In genomic region chr2:120736955-120737801, GRCh38 we compare ENCODE assay signal across 9 cellular contexts. TPM values are rescaled to one million over a fixed set of nuclear protein-coding genes. Genes with fewer than 3 reads are reported as not detected.
DNase-seq lines count a peak whose midpoint lies in the region; ATAC-seq and TF ChIP-seq lines count a peak whose summit lies in the region.
"Had no signal": no experiment of that assay in that cellular context is flagged by ENCODE, and none has a peak within 500 bp of the region (broad histone marks: within the 10 kb centered on the region; RNA-seq: fewer than 3 reads in every experiment).

No MANE protein-coding gene starts in this region.

- WGBS in heart left ventricle, 4 donors: 3 to 4% (median 3%) methylated on average over 55 of the region's 55 CpGs
- 6 to 9% (median 8%) methylated on average over 50 to 55 of the region's 55 CpGs for WGBS in psoas muscle, 3 donors

- H3K4me3 Mint-ChIP-seq in activated naive CD4-positive, alpha-beta T cell treated with anti-CD3 and anti-CD28 coated beads, Interleukin-2, amount 10 ng/mL, durations not matched to agents 7 days and 5 days: peak overlapping the region; percentile 12
- H3K4me3 Mint-ChIP-seq: activated naive CD4-positive, alpha-beta T cell treated with anti-CD3 and anti-CD28 coated beads, Interleukin-2, amount 50 U/mL, for 24 hours had no signal

- peaks cover 17% of the 10 kb centered on the region for H3K4me1 Mint-ChIP-seq in activated naive CD4-positive, alpha-beta T cell treated with anti-CD3 and anti-CD28 coated beads, Interleukin-2, amount 10 ng/mL, durations not matched to agents 7 days and 5 days

- H3K27me3 ChIP-seq in heart left ventricle (peaks cover 18 to 87% (median 51%) of the 10 kb centered on the region in 9 donors), psoas muscle (ENCODE audit: insufficient read depth in 3 of 3, low read length in 2 of 3) (peaks cover 0 to 81% (median 38%) of the 10 kb centered on the region in 3 donors)

- H3K9me3 Mint-ChIP-seq in activated naive CD4-positive, alpha-beta T cell treated with anti-CD3 and anti-CD28 coated beads, Interleukin-2, amount 10 ng/mL, durations not matched to agents 7 days and 5 days: no peaks in the 10 kb centered on the region
- no peaks in the 10 kb centered on the region for H3K9me3 Mint-ChIP-seq in activated naive CD4-positive, alpha-beta T cell treated with anti-CD3 and anti-CD28 coated beads, Interleukin-2, amount 50 U/mL, for 72 hours
- H3K9me3 Mint-ChIP-seq: activated naive CD4-positive, alpha-beta T cell treated with anti-CD3 and anti-CD28 coated beads, Interleukin-2, amount 50 U/mL, for 24 hours had no signal

- H3K4me1 ChIP-seq in heart left ventricle: peaks cover 0 to 41% (median 5%) of the 10 kb centered on the region in 12 donors
- H3K4me1 ChIP-seq in psoas muscle: peaks cover 10% of the 10 kb centered on the region

- TF ChIP-seq POLR2A in heart left ventricle (IDR thresholded peaks at IDR 0.05): no peak

- TF ChIP-seq CTCF in heart left ventricle (IDR thresholded peaks at IDR 0.05): no peak
- no peak for TF ChIP-seq CTCF in psoas muscle (IDR thresholded peaks at IDR 0.05)

- peak overlapping the region in 11 of 12 donors; percentile 45 to 71 (median 52) for H3K4me3 ChIP-seq in heart left ventricle
- H3K4me3 ChIP-seq in psoas muscle: peak overlapping the region; percentile 69

- H3K9me3 ChIP-seq in heart left ventricle (no peaks in the 10 kb centered on the region), psoas muscle (no peaks in the 10 kb centered on the region)

- ATAC-seq in activated naive CD4-positive, alpha-beta T cell treated with anti-CD3 and anti-CD28 coated beads, Interleukin-2, amount 50 U/mL, for 72 hours: no peak
- peak; percentile 29 to 74 (median 59) for ATAC-seq in heart left ventricle
- ATAC-seq in psoas muscle: peak in 3 of 4 donors; percentile 29 to 47 (median 33)
- no peak for ATAC-seq in HG03432 (IDR thresholded peaks at IDR 0.05; ENCODE audit: unreplicated experiment)

- H3K36me3 Mint-ChIP-seq in activated naive CD4-positive, alpha-beta T cell treated with anti-CD3 and anti-CD28 coated beads, Interleukin-2, amount 10 ng/mL, durations not matched to agents 7 days and 5 days: no peaks in the 10 kb centered on the region
- no peaks in the 10 kb centered on the region for H3K36me3 Mint-ChIP-seq in activated naive CD4-positive, alpha-beta T cell treated with anti-CD3 and anti-CD28 coated beads, Interleukin-2, amount 50 U/mL, for 72 hours
- H3K36me3 Mint-ChIP-seq: activated naive CD4-positive, alpha-beta T cell treated with anti-CD3 and anti-CD28 coated beads, Interleukin-2, amount 50 U/mL, for 24 hours had no signal

- H3K27me3 Mint-ChIP-seq in activated naive CD4-positive, alpha-beta T cell treated with anti-CD3 and anti-CD28 coated beads, Interleukin-2, amount 10 ng/mL, durations not matched to agents 7 days and 5 days: peaks cover 99% of the 10 kb centered on the region

- no peaks in the 10 kb centered on the region for H3K36me3 ChIP-seq in heart left ventricle
- H3K36me3 ChIP-seq in psoas muscle (ENCODE audit: insufficient read depth in 1 of 2, low read depth in 1 of 2): no peaks in the 10 kb centered on the region

- intact Hi-C loops in heart left ventricle (cut with DNase I) (loop anchor here in 3 of 10 donors (5.0 to 10.0 kb wide), 5 partner anchors 128 to 338 kb away; no protein-coding TSS in a partner anchor), psoas muscle (cut with DNase I) (loop anchor here (5.0 kb wide), 2 partner anchors 200 to 335 kb away; no protein-coding TSS in a partner anchor)

- no peak for DNase-seq in activated naive CD4-positive, alpha-beta T cell treated with anti-CD3 and anti-CD28 coated beads, Interleukin-2, amount 10 ng/mL, durations not matched to agents 7 days and 5 days
- no peak for DNase-seq in activated naive CD4-positive, alpha-beta T cell treated with anti-CD3 and anti-CD28 coated beads, Interleukin-2, amount 50 U/mL, for 72 hours (ENCODE audit: low spot score in 2 of 2)
- DNase-seq in T1000 (lab: John Stamatoyannopoulos, UW): peak; percentile 30
- peak; percentile 48 to 68 (median 65) for DNase-seq in heart left ventricle
- DNase-seq in psoas muscle: peak; percentile 64 to 65
- DNase-seq in GF-D8 (lab: John Stamatoyannopoulos, UW): no peak
- DNase-seq in activated T-cell treated with anti-CD3 and anti-CD28 coated beads, Interleukin-2, amount 50 U/mL, for 48 hours: no peak

- H3K27ac ChIP-seq in heart left ventricle (peak overlapping the region in 10 of 12 donors; percentile 46 to 87 (median 72)), psoas muscle (peak overlapping the region; percentile 5)

- H3K27ac Mint-ChIP-seq in activated naive CD4-positive, alpha-beta T cell treated with anti-CD3 and anti-CD28 coated beads, Interleukin-2, amount 10 ng/mL, durations not matched to agents 7 days and 5 days: no peak overlapping the region
- H3K27ac Mint-ChIP-seq in activated naive CD4-positive, alpha-beta T cell treated with anti-CD3 and anti-CD28 coated beads, Interleukin-2, amount 50 U/mL, for 72 hours: no peak overlapping the region
- H3K27ac Mint-ChIP-seq: activated naive CD4-positive, alpha-beta T cell treated with anti-CD3 and anti-CD28 coated beads, Interleukin-2, amount 50 U/mL, for 24 hours had no signal

- CTCF ChIA-PET in activated naive CD4-positive, alpha-beta T cell treated with anti-CD3 and anti-CD28 coated beads, Interleukin-2, amount 10 ng/mL, durations not matched to agents 7 days and 5 days (lab: Charles Lee): no interaction called here

RNA-seq across cellular contexts. Expression of gene GLI2, which starts 1.5 kb away (rescaled TPM):
- not detected for total RNA-seq in activated naive CD4-positive, alpha-beta T cell treated with anti-CD3 and anti-CD28 coated beads, Interleukin-2, amount 50 U/mL, for 72 hours
- total RNA-seq in heart left ventricle (1 to 10 TPM in 5 of 9 donors, under 1 TPM in 4; 0.67 to 4.1 (median 1.0) TPM), psoas muscle (1 to 10 TPM in 1 of 4 donors, under 1 TPM in 3; 0.66 to 2.4 (median 0.76) TPM)
- polyA plus RNA-seq in heart left ventricle (1 to 10 TPM in 1 of 2 donors, under 1 TPM in 1; 0.30 to 1.4 TPM), psoas muscle (under 1 TPM; 0.20 to 0.24 (median 0.22) TPM)

Comparison
In these comparisons a context has a peak if more than half of its experiments do, and no peak if none do; other contexts are left out.
1. DNase-seq: peak in T1000 (single experiment), heart left ventricle (5 of 5) and psoas muscle (2 of 2); none in activated naive CD4-positive, alpha-beta T cell treated with anti-CD3 and anti-CD28 coated beads, Interleukin-2, amount 10 ng/mL, durations not matched to agents 7 days and 5 days (single experiment), activated naive CD4-positive, alpha-beta T cell treated with anti-CD3 and anti-CD28 coated beads, Interleukin-2, amount 50 U/mL, for 72 hours (0 of 2), GF-D8 (single experiment) and activated T-cell treated with anti-CD3 and anti-CD28 coated beads, Interleukin-2, amount 50 U/mL, for 48 hours (0 of 2).
2. ATAC-seq: peak in heart left ventricle (4 of 4) and psoas muscle (3 of 4); none in activated naive CD4-positive, alpha-beta T cell treated with anti-CD3 and anti-CD28 coated beads, Interleukin-2, amount 50 U/mL, for 72 hours (0 of 2) and HG03432 (single experiment).